In genomic region chr10:130498042-130498441, GRCh38 we compare ENCODE assay signal across 22 cellular contexts.
"Had no signal": no experiment of that assay in that cellular context is flagged by ENCODE, and none has a peak within 500 bp of the region (broad histone marks: within the 10 kb centered on the region; RNA-seq: fewer than 3 reads in every experiment).

No MANE protein-coding gene starts in this region.

- H3K4me1 ChIP-seq: SJCRH30 had no signal

- H3K4me3 Mint-ChIP-seq: activated CD4-positive, alpha-beta memory T cell treated with anti-CD3 and anti-CD28 coated beads, Interleukin-2, amount 10 ng/mL, durations not matched to agents 7 days and 5 days; activated naive CD4-positive, alpha-beta T cell treated with anti-CD3 and anti-CD28 coated beads, Interleukin-2, amount 10 ng/mL, durations not matched to agents 7 days and 5 days; activated naive CD8-positive, alpha-beta T cell treated with anti-CD3 and anti-CD28 coated beads for 36 hours; activated T-cell treated with anti-CD3 and anti-CD28 coated beads, Interleukin-2, amount 50 U/mL, for 4 hours had no signal

- H3K27me3 Mint-ChIP-seq: activated CD4-positive, alpha-beta memory T cell treated with anti-CD3 and anti-CD28 coated beads, Interleukin-2, amount 10 ng/mL, durations not matched to agents 7 days and 5 days; activated naive CD4-positive, alpha-beta T cell treated with anti-CD3 and anti-CD28 coated beads, Interleukin-2, amount 10 ng/mL, durations not matched to agents 7 days and 5 days had no signal

- H3K27ac ChIP-seq: SJCRH30, VCaP had no signal

- H3K27me3 ChIP-seq: SJCRH30 had no signal

- H3K9ac ChIP-seq: SK-N-SH had no signal

- H3K4me1 Mint-ChIP-seq: activated CD4-positive, alpha-beta memory T cell treated with anti-CD3 and anti-CD28 coated beads, Interleukin-2, amount 10 ng/mL, durations not matched to agents 7 days and 5 days; activated naive CD4-positive, alpha-beta T cell treated with anti-CD3 and anti-CD28 coated beads, Interleukin-2, amount 10 ng/mL, durations not matched to agents 7 days and 5 days; activated naive CD8-positive, alpha-beta T cell treated with anti-CD3 and anti-CD28 coated beads for 36 hours had no signal

- H3K36me3 Mint-ChIP-seq: activated naive CD4-positive, alpha-beta T cell treated with anti-CD3 and anti-CD28 coated beads, Interleukin-2, amount 10 ng/mL, durations not matched to agents 7 days and 5 days; activated naive CD8-positive, alpha-beta T cell treated with anti-CD3 and anti-CD28 coated beads for 36 hours had no signal

- H3K9me3 ChIP-seq: SJCRH30, SK-N-SH had no signal

- H3K9me3 Mint-ChIP-seq: activated naive CD8-positive, alpha-beta T cell treated with anti-CD3 and anti-CD28 coated beads for 36 hours; activated T-cell treated with anti-CD3 and anti-CD28 coated beads, Interleukin-2, amount 50 U/mL, for 4 hours had no signal

- ATAC-seq: activated T-cell treated with anti-CD3 and anti-CD28 coated beads, Interleukin-2, amount 50 U/mL, for 4 hours; Right ventricle myocardium inferior had no signal

- DNase-seq: activated CD4-positive, alpha-beta memory T cell treated with anti-CD3 and anti-CD28 coated beads, Interleukin-2, amount 10 ng/mL, durations not matched to agents 7 days and 5 days; activated CD4-positive, alpha-beta T cell treated with anti-CD3 and anti-CD28 coated beads, Interleukin-2, amount 50 U/mL, for 1 hour; activated CD4-positive, CD25-positive, alpha-beta regulatory T cell; activated gamma-delta T cell treated with Interleukin-2 at 50 U/mL for 16 hours; activated naive CD4-positive, alpha-beta T cell treated with anti-CD3 and anti-CD28 coated beads, Interleukin-2, amount 10 ng/mL, durations not matched to agents 7 days and 5 days; activated naive CD8-positive, alpha-beta T cell treated with anti-CD3 and anti-CD28 coated beads for 36 hours; activated T-cell treated with anti-CD3 and anti-CD28 coated beads, Interleukin-2, amount 50 U/mL, for 4 hours; Karpas-422; MM.1S; NCI-H1105; NCI-H1436; NCI-H1694 treated with DMSO at 0.1 percent for 48 hours; NCI-H2029 treated with DMSO at 0.1 percent for 48 hours; NCI-H345; NCI-H510A; NCI-H526 treated with DMSO at 0.1 percent for 48 hours; NCI-H82; SJCRH30; SK-N-SH; T-helper 1 cell had no signal

- H3K27ac Mint-ChIP-seq: activated CD4-positive, alpha-beta memory T cell treated with anti-CD3 and anti-CD28 coated beads, Interleukin-2, amount 10 ng/mL, durations not matched to agents 7 days and 5 days; activated naive CD4-positive, alpha-beta T cell treated with anti-CD3 and anti-CD28 coated beads, Interleukin-2, amount 10 ng/mL, durations not matched to agents 7 days and 5 days; activated naive CD8-positive, alpha-beta T cell treated with anti-CD3 and anti-CD28 coated beads for 36 hours had no signal

- H3K4me2 ChIP-seq: SK-N-SH had no signal

- H3K4me3 ChIP-seq: SJCRH30 had no signal

- H3K36me3 ChIP-seq: SJCRH30 had no signal
